In the genomic region with DNA sequence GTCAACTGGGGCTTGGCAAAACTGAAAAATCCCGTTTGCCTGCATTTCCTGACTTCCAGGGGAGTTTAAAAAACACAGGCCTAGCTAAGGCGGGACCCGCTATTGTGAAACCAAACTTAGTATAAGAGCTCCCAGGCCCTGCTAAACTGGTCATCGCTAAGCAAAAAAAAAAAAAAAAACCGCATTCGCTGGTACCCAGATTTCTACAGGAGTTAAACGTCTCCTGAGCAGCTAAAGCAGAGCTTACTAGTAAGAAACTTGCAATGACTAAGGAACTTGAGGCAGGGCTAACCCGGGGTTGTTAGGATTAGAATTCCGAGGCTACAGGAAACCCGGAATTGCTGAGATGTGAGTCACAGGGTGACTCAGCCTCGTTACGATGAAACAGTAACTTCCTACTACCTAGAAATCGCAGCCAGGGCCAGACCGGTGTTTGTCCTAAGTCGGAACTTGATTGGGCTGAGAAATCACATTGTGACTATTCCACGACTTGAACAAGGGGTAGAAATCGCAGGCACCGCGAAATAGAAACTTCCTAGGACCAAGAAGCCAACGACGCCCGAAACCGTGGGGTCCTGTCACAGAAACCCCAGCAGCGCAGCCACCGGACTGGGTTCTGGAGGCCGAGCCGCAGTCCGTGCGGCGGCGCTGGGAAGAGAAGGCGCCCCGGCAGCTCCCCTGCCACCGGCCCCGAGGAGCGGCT, we compare ENCODE assay signal across 8 cellular contexts.
A peak's percentile ranks its signal among the peaks of the same experiment; 100 is the strongest.
DNase-seq lines count a peak whose midpoint lies in the region; ATAC-seq and TF ChIP-seq lines count a peak whose summit lies in the region.

No MANE protein-coding gene starts in this region.

- DNase-seq in COLO668 (lab: John Stamatoyannopoulos, UW; ENCODE audit: unreplicated experiment) = peak; percentile 78
- DNase-seq in HL-60 (ENCODE audit: low read depth in 1 of 2, low spot score in 1 of 2) = peak; percentile 66 to 83
- DNase-seq in SJCRH30 = peak; percentile 51 to 62
- peak; percentile 72 for DNase-seq in activated naive CD4-positive, alpha-beta T cell treated with Interleukin-2 at 50 U/mL for 16 hours
- DNase-seq in head of caudate nucleus = peak in 24 of 42 donors; percentile 4 to 57 (median 25)
- DNase-seq in gastrocnemius medialis = peak; percentile 46 to 58
- no peak for DNase-seq in WERI-Rb-1

- H3K4me3 ChIP-seq in HL-60 (replicated peaks; ENCODE audit: insufficient read depth, low read length) = peak overlapping the region; percentile 43
- H3K4me3 ChIP-seq in SJCRH30 = peak overlapping the region; percentile 37
- H3K4me3 ChIP-seq in gastrocnemius medialis = peak overlapping the region; percentile 60 to 74 (median 65)
- H3K4me3 ChIP-seq in WERI-Rb-1 (ENCODE audit: low read depth, low read length) = no peak overlapping the region

- H3K9me3 ChIP-seq in SJCRH30 (replicated peaks) (peaks cover 5% of the 10 kb centered on the region), gastrocnemius medialis (no peaks in the 10 kb centered on the region), WERI-Rb-1 (ENCODE audit: severe bottlenecking) (peaks cover 39% of the 10 kb centered on the region)

- ATAC-seq in GM19463 (IDR thresholded peaks at IDR 0.05; ENCODE audit: unreplicated experiment) (peak; percentile 28), gastrocnemius medialis (peak; percentile 80 to 90)

- TF ChIP-seq CTCF in HL-60 (IDR thresholded peaks at IDR 0.05; ENCODE audit: insufficient read depth, low read length) (no peak), gastrocnemius medialis (IDR thresholded peaks at IDR 0.05 in 4 of 5, conservative IDR thresholded peaks at IDR 0.05 in 1 of 5) (no peak), WERI-Rb-1 (IDR thresholded peaks at IDR 0.05; ENCODE audit: low read depth, low read length) (no peak)

- H3K27me3 ChIP-seq in HL-60 (ENCODE audit: insufficient read depth, poor library complexity, severe bottlenecking) (no peaks in the 10 kb centered on the region), SJCRH30 (no peaks in the 10 kb centered on the region), gastrocnemius medialis (peaks cover 69 to 81% (median 69%) of the 10 kb centered on the region in 3 donors), WERI-Rb-1 (ENCODE audit: insufficient read depth, low read depth, severe bottlenecking) (peaks cover 90% of the 10 kb centered on the region)

- in situ Hi-C loops in gastrocnemius medialis (cut with MboI; ENCODE audit: low sequenced_read_pairs in 4 of 4) = loop anchor here in 1 of 4 donors (5.0 kb wide), 1 partner anchor 42 kb away; no protein-coding TSS in a partner anchor

- H3K4me1 ChIP-seq in SJCRH30 = no peaks in the 10 kb centered on the region
- peaks cover 22 to 33% of the 10 kb centered on the region in 2 donors for H3K4me1 ChIP-seq in gastrocnemius medialis

- H3K36me3 ChIP-seq in SJCRH30 (no peaks in the 10 kb centered on the region), gastrocnemius medialis (no peaks in the 10 kb centered on the region), WERI-Rb-1 (no peaks in the 10 kb centered on the region)

- H3K27ac ChIP-seq in HL-60 (replicated peaks) = peak overlapping the region; percentile 63
- H3K27ac ChIP-seq in SJCRH30 = peak overlapping the region; percentile 19
- peak overlapping the region; percentile 80 to 84 (median 83) for H3K27ac ChIP-seq in gastrocnemius medialis
- no peak overlapping the region for H3K27ac ChIP-seq in WERI-Rb-1

- intact Hi-C loops in head of caudate nucleus (cut with DNase I) = no loop called here
- intact Hi-C loops in gastrocnemius medialis (cut with DNase I; ENCODE audit: low total_unique reads) = loop anchor here (1.0 to 5.0 kb wide), 5 partner anchors 43 to 170 kb away; a partner anchor contains a TSS

- peak in 1 of 2 donors; percentile 44 for TF ChIP-seq POLR2A in gastrocnemius medialis (IDR thresholded peaks at IDR 0.05)
